ENCODE assay signal across 9 cellular contexts in genomic region chr6:155495011-155495768, GRCh38. TPM values are rescaled to one million over a fixed set of nuclear protein-coding genes. Genes with fewer than 3 reads are reported as not detected.
DNase-seq lines count a peak whose midpoint lies in the region; ATAC-seq and TF ChIP-seq lines count a peak whose summit lies in the region.
"Had no signal": no experiment of that assay in that cellular context is flagged by ENCODE, and none has a peak within 500 bp of the region (broad histone marks: within the 10 kb centered on the region; RNA-seq: fewer than 3 reads in every experiment).

No MANE protein-coding gene starts in this region.

- H3K9me3 ChIP-seq in HCT116 (ENCODE audit: control insufficient read depth in 1 of 2, insufficient read depth in 1 of 2, low read depth in 1 of 2, low read length in 2 of 2) (no peaks in the 10 kb centered on the region), RWPE2 (ENCODE audit: severe bottlenecking) (no peaks in the 10 kb centered on the region), cardiac muscle cell (ENCODE audit: low read depth) (no peaks in the 10 kb centered on the region), gastrocnemius medialis (no peaks in the 10 kb centered on the region)

- BruUV-seq in HCT116 (replicated peaks; lab: Mats Ljungman, UMichigan), result no TSS peak

- no peaks in the 10 kb centered on the region for H3K9me2 ChIP-seq in HCT116 (ENCODE audit: insufficient read depth)

- peaks cover 0 to 20% of the 10 kb centered on the region in 2 donors for H3K36me3 Mint-ChIP-seq in activated naive CD4-positive, alpha-beta T cell treated with anti-CD3 and anti-CD28 coated beads, Interleukin-2, amount 50 U/mL, for 72 hours

- H3K27ac ChIP-seq in HCT116 (ENCODE audit: low read depth, low read length) (no peak overlapping the region), RWPE2 (ENCODE audit: poor library complexity, severe bottlenecking) (peak overlapping the region; percentile 96), cardiac muscle cell (no peak overlapping the region), gastrocnemius medialis (peak overlapping the region in 2 of 4 donors; percentile 28 to 50)

- in situ Hi-C loops in gastrocnemius medialis (cut with MboI; ENCODE audit: low sequenced_read_pairs in 4 of 4), result no loop called here

- CTCF ChIA-PET in HCT116 (lab: Charles Lee), result no interaction called here

- peak; percentile 59 for TF ChIP-seq RAD21 in HCT116 (IDR thresholded peaks at IDR 0.05; ENCODE audit: low read depth)

- H3K36me3 ChIP-seq in HCT116 (ENCODE audit: control insufficient read depth in 1 of 2, insufficient read depth in 2 of 2, low read length in 2 of 2) (no peaks in the 10 kb centered on the region), RWPE2 (ENCODE audit: low read depth) (no peaks in the 10 kb centered on the region), cardiac muscle cell (no peaks in the 10 kb centered on the region), gastrocnemius medialis (no peaks in the 10 kb centered on the region)

- intact Hi-C loops in HCT116 (cut with micrococcal nuclease), result no loop called here
- intact Hi-C loops in gastrocnemius medialis (cut with DNase I; ENCODE audit: low total_unique reads), result loop anchor here (5.0 kb wide), 1 partner anchor 78 kb away; no protein-coding TSS in a partner anchor

- POLR2A ChIA-PET in HCT116 (lab: Charles Lee), result no interaction called here

- RAD21 ChIA-PET in HCT116 (lab: Charles Lee; ENCODE audit: low non-redundant PET in 1 of 2, low total read pairs in 2 of 2, uncharacterized antibody in 2 of 2, unreplicated experiment in 2 of 2), result no interaction called here

- H2AFZ ChIP-seq in HCT116 (ENCODE audit: low read depth, low read length, poor library complexity, severe bottlenecking), result peak overlapping the region; percentile 33

- peaks cover 15 to 17% of the 10 kb centered on the region in 2 experiments for H3K4me1 ChIP-seq in HCT116 (ENCODE audit: control insufficient read depth in 1 of 2, insufficient read depth in 2 of 2, low read length in 2 of 2)
- H3K4me1 ChIP-seq in RWPE2 (ENCODE audit: insufficient read depth, poor library complexity, severe bottlenecking), result peaks cover 35% of the 10 kb centered on the region
- no peaks in the 10 kb centered on the region for H3K4me1 ChIP-seq in cardiac muscle cell (ENCODE audit: low read depth)
- H3K4me1 ChIP-seq in gastrocnemius medialis, result peaks cover 0 to 6% of the 10 kb centered on the region in 2 donors

- no peaks in the 10 kb centered on the region for H3K79me2 ChIP-seq in HCT116 (ENCODE audit: insufficient read depth, low read length)

- TF ChIP-seq POLR2A in HCT116 (IDR thresholded peaks at IDR 0.05; ENCODE audit: borderline replicate concordance, extremely low read depth, insufficient read depth, insufficient read length) (no peak), gastrocnemius medialis (IDR thresholded peaks at IDR 0.05) (no peak)

- DNase-seq in HCT116 (ENCODE audit: low read depth, low spot score) (no peak), RWPE2 (ENCODE audit: low spot score) (no peak), cardiac muscle cell (ENCODE audit: low read depth in 1 of 2, low spot score in 1 of 2) (peak; percentile 41 to 97), gastrocnemius medialis (peak; percentile 7 to 24), SKM-1 treated with dmso at 0.1 percent for 144 hours (lab: John Stamatoyannopoulos, UW; ENCODE audit: unreplicated experiment) (no peak), HT-29 (ENCODE audit: low spot score) (no peak)
- no peak for DNase-seq in activated naive CD4-positive, alpha-beta T cell treated with anti-CD3 and anti-CD28 coated beads, Interleukin-2, amount 50 U/mL, for 72 hours (ENCODE audit: low spot score in 2 of 2)

- H3K27me3 ChIP-seq in HCT116 (ENCODE audit: insufficient read depth, low read length), result no peaks in the 10 kb centered on the region
- H3K27me3 ChIP-seq in RWPE2 (ENCODE audit: insufficient read depth, poor library complexity, severe bottlenecking), result no peaks in the 10 kb centered on the region
- no peaks in the 10 kb centered on the region for H3K27me3 ChIP-seq in cardiac muscle cell
- H3K27me3 ChIP-seq in gastrocnemius medialis, result no peaks in the 10 kb centered on the region

- H3K9ac ChIP-seq in HCT116 (ENCODE audit: low read length), result no peak overlapping the region

- H3K4me3 ChIP-seq in HCT116 (replicated peaks in 1 of 2; ENCODE audit: low read depth in 1 of 2, low read length in 2 of 2) (no peak overlapping the region), RWPE2 (ENCODE audit: severe bottlenecking) (no peak overlapping the region), cardiac muscle cell (no peak overlapping the region), gastrocnemius medialis (no peak overlapping the region)

- no peak for ATAC-seq in HCT116
- no peak for ATAC-seq in RWPE2 (ENCODE audit: low read depth)
- peak; percentile 39 to 43 for ATAC-seq in gastrocnemius medialis
- no peak for ATAC-seq in activated naive CD4-positive, alpha-beta T cell treated with anti-CD3 and anti-CD28 coated beads, Interleukin-2, amount 50 U/mL, for 72 hours
- ATAC-seq in HG02852 (IDR thresholded peaks at IDR 0.05; ENCODE audit: unreplicated experiment), result no peak

- H3K4me2 ChIP-seq in HCT116 (ENCODE audit: low read length), result no peak overlapping the region

- no peaks in the 10 kb centered on the region for H4K20me1 ChIP-seq in HCT116 (ENCODE audit: insufficient read depth)

- peak; percentile 20 to 26 (median 22); a peak in 3 of 6 replicates for TF ChIP-seq CTCF in HCT116 (IDR thresholded peaks at IDR 0.05 in 2 of 3, conservative IDR thresholded peaks at IDR 0.05 in 1 of 3; ENCODE audit: borderline replicate concordance in 1 of 3, insufficient read depth in 1 of 3, low read depth in 2 of 3, low read length in 2 of 3)
- TF ChIP-seq CTCF in RWPE2 (IDR thresholded peaks at IDR 0.05; ENCODE audit: poor library complexity, severe bottlenecking), result no peak
- peak; percentile 72 for TF ChIP-seq CTCF in cardiac muscle cell (IDR thresholded peaks at IDR 0.05; ENCODE audit: low read depth, low read length)
- peak in 2 of 5 experiments; percentile 10 to 11 for TF ChIP-seq CTCF in gastrocnemius medialis (IDR thresholded peaks at IDR 0.05 in 4 of 5, conservative IDR thresholded peaks at IDR 0.05 in 1 of 5)

- peaks cover 8 to 16% of the 10 kb centered on the region in 2 donors for H3K9me3 Mint-ChIP-seq in activated naive CD4-positive, alpha-beta T cell treated with anti-CD3 and anti-CD28 coated beads, Interleukin-2, amount 50 U/mL, for 72 hours

- no peak overlapping the region for H3K27ac Mint-ChIP-seq in activated naive CD4-positive, alpha-beta T cell treated with anti-CD3 and anti-CD28 coated beads, Interleukin-2, amount 50 U/mL, for 72 hours
- H3K27ac Mint-ChIP-seq: IgD-negative memory B cell had no signal

TF ChIP-seq in HCT116, 20 proteins besides CTCF, POLR2A, EP300 and RAD21:
- no peak for TF ChIP-seq EGR1 (IDR thresholded peaks at IDR 0.05; ENCODE audit: low read depth)
- TF ChIP-seq CEBPB (IDR thresholded peaks at IDR 0.05; ENCODE audit: low read depth), result no peak
- TF ChIP-seq SRF (IDR thresholded peaks at IDR 0.05; ENCODE audit: low read depth), result no peak
- TF ChIP-seq ELF1 (IDR thresholded peaks at IDR 0.05; ENCODE audit: borderline replicate concordance, low read depth), result no peak
- TF ChIP-seq ZFX (IDR thresholded peaks at IDR 0.05), result no peak
- no peak for TF ChIP-seq JUND (IDR thresholded peaks at IDR 0.05)
- no peak for TF ChIP-seq TCF7L2 (IDR thresholded peaks at IDR 0.05; ENCODE audit: borderline replicate concordance, extremely low read depth, insufficient read depth, insufficient read length)
- TF ChIP-seq FOSL1 (IDR thresholded peaks at IDR 0.05; ENCODE audit: low read depth), result no peak
- no peak for TF ChIP-seq ZNF274 (IDR thresholded peaks at IDR 0.05; ENCODE audit: low read depth, low read length)

RNA-seq across cellular contexts. Expression of gene NOX3, which starts 39.6 kb away (rescaled TPM):
- not detected for total RNA-seq in HCT116 (2021; ENCODE audit: unreplicated experiment)
- polyA plus RNA-seq in HCT116 (2012), result not detected in 2 replicates
- not detected in 2 replicates for total RNA-seq in cardiac muscle cell
- not detected in 2 replicates for polyA plus RNA-seq in cardiac muscle cell
- not detected for total RNA-seq in gastrocnemius medialis
- not detected for total RNA-seq in activated naive CD4-positive, alpha-beta T cell treated with anti-CD3 and anti-CD28 coated beads, Interleukin-2, amount 50 U/mL, for 72 hours
- not detected in 2 replicates for total RNA-seq in HT-29 (2014; rRNA removed; shearing (Covaris generic))
- polyA plus RNA-seq: IgD-negative memory B cell had no signal

Comparison
In these comparisons a context has a peak if more than half of its experiments do, and no peak if none do; other contexts are left out.
1. ATAC-seq: peak in gastrocnemius medialis (2 of 2); none in HCT116 (single experiment), RWPE2 (single experiment), activated naive CD4-positive, alpha-beta T cell treated with anti-CD3 and anti-CD28 coated beads, Interleukin-2, amount 50 U/mL, for 72 hours (0 of 2) and HG02852 (single experiment).
2. DNase-seq: peak in cardiac muscle cell (2 of 2) and gastrocnemius medialis (2 of 2); none in HCT116 (single experiment), RWPE2 (single experiment), SKM-1 treated with dmso at 0.1 percent for 144 hours (single experiment), activated naive CD4-positive, alpha-beta T cell treated with anti-CD3 and anti-CD28 coated beads, Interleukin-2, amount 50 U/mL, for 72 hours (0 of 2) and HT-29 (single experiment).